Comparison of ENCODE assay signal across 10 cellular contexts in genomic region chr7:125492521-125492920, GRCh38.
"Had no signal": no experiment of that assay in that cellular context is flagged by ENCODE, and none has a peak within 500 bp of the region (broad histone marks: within the 10 kb centered on the region; RNA-seq: fewer than 3 reads in every experiment).

No MANE protein-coding gene starts in this region.

- H3K4me3 Mint-ChIP-seq: HFFc6, IgD-negative memory B cell had no signal

- DNase-seq: GM23248, GOT3, H7, HFFc6, KBM-7 had no signal

- H3K36me3 Mint-ChIP-seq: IgD-negative memory B cell had no signal

- H3K27me3 Mint-ChIP-seq: IgD-negative memory B cell had no signal

- H3K27ac ChIP-seq: GM23248, HL-60 had no signal

- H3K4me3 ChIP-seq: GM23248, HAP-1 had no signal

- ATAC-seq: HCT116, HepG2 had no signal

- H3K9me3 ChIP-seq: HAP-1 had no signal

- H3K27ac Mint-ChIP-seq: HFFc6, IgD-negative memory B cell had no signal

- H3K36me3 ChIP-seq: HAP-1 had no signal
